In genomic region chr1:19456915-19457554, GRCh38 we compare ENCODE assay signal across 9 cellular contexts. TPM values are rescaled to one million over a fixed set of nuclear protein-coding genes. Genes with fewer than 3 reads are reported as not detected.
DNase-seq lines count a peak whose midpoint lies in the region; ATAC-seq and TF ChIP-seq lines count a peak whose summit lies in the region.
"Had no signal": no experiment of that assay in that cellular context is flagged by ENCODE, and none has a peak within 500 bp of the region (broad histone marks: within the 10 kb centered on the region; RNA-seq: fewer than 3 reads in every experiment).

No MANE protein-coding gene starts in this region.

- DNase-seq in AG04450 (ENCODE audit: low read depth, low spot score) (no peak), H7 (peak; percentile 59), coronary artery (ENCODE audit: low spot score) (no peak), nephron progenitor cell (no peak), left colon (no peak), Peyer's patch (no peak), AML-193 (lab: John Stamatoyannopoulos, UW) (no peak)
- DNase-seq in NK-92 treated with Interleukin-12 subunit alpha and Interleukin-12 subunit beta, amount 100 ng/mL, for 24 hours (lab: John Stamatoyannopoulos, UW): no peak
- DNase-seq: NCI-H1105 had no signal

- H3K27ac ChIP-seq in AG04450 (ENCODE audit: low read depth, low read length) (peak overlapping the region; percentile 2), coronary artery (peak overlapping the region; percentile 17), Peyer's patch (peak overlapping the region in 2 of 4 donors; percentile 25 to 45)

- TF ChIP-seq CTCF in AG04450 (IDR thresholded peaks at IDR 0.05; ENCODE audit: low read depth, low read length) (no peak), coronary artery (IDR thresholded peaks at IDR 0.05) (no peak), nephron progenitor cell (IDR thresholded peaks at IDR 0.05) (no peak), Peyer's patch (IDR thresholded peaks at IDR 0.05) (no peak)

- peaks cover 5 to 90% (median 39%) of the 10 kb centered on the region in 4 donors for H3K4me1 ChIP-seq in Peyer's patch

- intact Hi-C loops in left colon (cut with DNase I, micrococcal nuclease): no loop called here

- ATAC-seq in left colon: no peak

- peaks cover 3% of the 10 kb centered on the region for H3K27me3 Mint-ChIP-seq in nephron progenitor cell (ENCODE audit: low read depth, poor library complexity)

- peak overlapping the region; percentile 90 for H3K27ac Mint-ChIP-seq in nephron progenitor cell

- TF ChIP-seq POLR2A in Peyer's patch (IDR thresholded peaks at IDR 0.05): no peak

- CTCF ChIA-PET in AG04450 (lab: Charles Lee): interaction anchor here (0.9 to 1.1 kb wide), 2 partner anchors 31 to 66 kb away, joined by 3 read pairs; no protein-coding TSS in a partner anchor

- POLR2A ChIA-PET in AG04450 (lab: Yijun Ruan, JAX): no interaction called here

- no peaks in the 10 kb centered on the region for H3K9me3 Mint-ChIP-seq in nephron progenitor cell

- H3K36me3 ChIP-seq in H7 (replicated peaks; ENCODE audit: control insufficient read depth, insufficient read depth, low read length): no peaks in the 10 kb centered on the region; the same call in none of the 2 replicates
- no peaks in the 10 kb centered on the region for H3K36me3 ChIP-seq in Peyer's patch

- H3K4me3 Mint-ChIP-seq in nephron progenitor cell: peak overlapping the region; percentile 57

- peaks cover 7% of the 10 kb centered on the region for H3K36me3 Mint-ChIP-seq in nephron progenitor cell (ENCODE audit: low read depth)

- H3K27me3 ChIP-seq in AG04450 (ENCODE audit: control insufficient read depth, insufficient read depth, low read length) (no peaks in the 10 kb centered on the region), H7 (ENCODE audit: control insufficient read depth, insufficient read depth, low read length) (no peaks in the 10 kb centered on the region), Peyer's patch (no peaks in the 10 kb centered on the region)

- H3K4me1 Mint-ChIP-seq in nephron progenitor cell: peaks cover 79% of the 10 kb centered on the region

- H3K4me3 ChIP-seq in AG04450 (ENCODE audit: low read depth, low read length): no peak overlapping the region
- H3K4me3 ChIP-seq in H7 (ENCODE audit: insufficient read depth, low read depth, low read length): no peak overlapping the region
- peak overlapping the region; percentile 6 for H3K4me3 ChIP-seq in coronary artery
- no peak overlapping the region for H3K4me3 ChIP-seq in Peyer's patch

- H3K9me3 ChIP-seq in AG04450 (ENCODE audit: control insufficient read depth, insufficient read depth, low read length) (no peaks in the 10 kb centered on the region), Peyer's patch (no peaks in the 10 kb centered on the region)

RNA-seq across cellular contexts. Expression of gene CAPZB, which starts 28.3 kb away (rescaled TPM):
- polyA plus RNA-seq in AG04450 (2011; rRNA removed): 292 and 312 TPM in 2 replicates
- polyA minus RNA-seq in AG04450 (2011; rRNA and poly(A)+ RNA removed): 164 and 172 TPM in 2 replicates
- total RNA-seq in H7 (2014; rRNA removed; shearing (Covaris generic)): 201 and 214 TPM in 2 replicates
- total RNA-seq in left colon (100 to 1,000 TPM; 340 to 367 TPM), Peyer's patch (100 to 1,000 TPM; 107 to 210 (median 119) TPM)
